ENCODE assay signal across 2 cellular contexts in the genomic region with DNA sequence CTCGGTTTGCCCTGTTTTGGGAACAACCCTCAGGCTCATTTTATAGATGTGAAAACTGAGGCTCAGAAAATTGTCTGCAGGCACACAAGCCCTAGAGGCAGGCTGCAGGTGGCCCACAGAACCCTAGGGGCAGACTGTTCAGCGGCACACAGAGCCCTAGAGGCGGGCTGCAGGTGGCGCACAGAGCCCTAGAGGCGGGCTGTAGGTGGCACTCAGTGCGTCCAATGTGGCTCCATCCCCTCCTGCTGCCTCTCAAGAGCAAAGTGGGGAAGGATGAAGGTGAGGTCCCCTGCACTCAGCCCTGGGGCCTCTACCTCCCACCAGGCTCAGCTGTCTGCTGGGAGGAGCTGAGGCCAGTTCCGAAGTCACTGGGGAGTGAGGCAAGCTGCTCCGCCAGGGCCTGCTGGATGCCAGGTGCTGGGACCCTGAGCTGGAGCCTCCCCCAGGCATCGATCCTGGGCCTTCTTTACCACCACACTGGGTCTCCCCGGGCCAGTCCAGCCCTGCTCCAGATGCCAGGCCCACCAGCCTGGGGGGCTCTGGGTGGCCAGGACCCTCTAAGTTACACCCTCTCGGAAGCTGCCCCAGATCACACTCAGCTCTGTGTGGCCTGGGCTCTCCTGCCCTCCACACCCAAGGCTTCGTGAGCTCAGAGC.
TF ChIP-seq lines count a peak whose summit lies in the region.

No MANE protein-coding gene starts in this region.

TF ChIP-seq in SK-N-SH treated with all-trans-retinoic acid at 6 μM for 48 hours, 23 proteins besides CTCF, POLR2A, EP300 and RAD21 (continued from another document):
- TF ChIP-seq CSRNP3 (CRISPR knock-in tag; IDR thresholded peaks at IDR 0.05) (no peak), OSR1 (CRISPR knock-in tag; IDR thresholded peaks at IDR 0.05) (no peak)

TF ChIP-seq in SK-N-SH, 30 proteins besides CTCF, POLR2A, EP300 and RAD21 (continued from another document):
- TF ChIP-seq, protein P1, sequence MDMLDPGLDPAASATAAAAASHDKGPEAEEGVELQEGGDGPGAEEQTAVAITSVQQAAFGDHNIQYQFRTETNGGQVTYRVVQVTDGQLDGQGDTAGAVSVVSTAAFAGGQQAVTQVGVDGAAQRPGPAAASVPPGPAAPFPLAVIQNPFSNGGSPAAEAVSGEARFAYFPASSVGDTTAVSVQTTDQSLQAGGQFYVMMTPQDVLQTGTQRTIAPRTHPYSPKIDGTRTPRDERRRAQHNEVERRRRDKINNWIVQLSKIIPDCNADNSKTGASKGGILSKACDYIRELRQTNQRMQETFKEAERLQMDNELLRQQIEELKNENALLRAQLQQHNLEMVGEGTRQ (IDR thresholded peaks at IDR 0.05; ENCODE audit: borderline replicate concordance, low read depth, low read length) = no peak
- TF ChIP-seq SIN3A (IDR thresholded peaks at IDR 0.05; ENCODE audit: borderline replicate concordance, low read depth, low read length) (no peak), MXI1 (IDR thresholded peaks at IDR 0.05; ENCODE audit: low read depth, low read length) (no peak), GATA2 (CRISPR knock-in tag; IDR thresholded peaks at IDR 0.05) (no peak), TEAD4 (IDR thresholded peaks at IDR 0.05; ENCODE audit: borderline replicate concordance, insufficient read depth) (no peak)
- TF ChIP-seq, protein P2, sequence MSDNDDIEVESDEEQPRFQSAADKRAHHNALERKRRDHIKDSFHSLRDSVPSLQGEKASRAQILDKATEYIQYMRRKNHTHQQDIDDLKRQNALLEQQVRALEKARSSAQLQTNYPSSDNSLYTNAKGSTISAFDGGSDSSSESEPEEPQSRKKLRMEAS (IDR thresholded peaks at IDR 0.05; ENCODE audit: low read depth) = no peak
